ENCODE assay signal across 12 cellular contexts in genomic region chr18:76208632-76209308, GRCh38.
DNase-seq lines count a peak whose midpoint lies in the region; ATAC-seq and TF ChIP-seq lines count a peak whose summit lies in the region.
"Had no signal": no experiment of that assay in that cellular context is flagged by ENCODE, and none has a peak within 500 bp of the region (broad histone marks: within the 10 kb centered on the region; RNA-seq: fewer than 3 reads in every experiment).

No MANE protein-coding gene starts in this region.

- H3K27me3 Mint-ChIP-seq in CD8-positive, alpha-beta memory T cell: peaks cover 0 to 4% of the 10 kb centered on the region in 2 donors
- H3K27me3 Mint-ChIP-seq: activated B cell treated with CpG ODN at 0.5 μM for 24 hours had no signal

- no peak overlapping the region for H3K27ac ChIP-seq in parathyroid adenoma
- no peak overlapping the region for H3K27ac ChIP-seq in CD8-positive, alpha-beta memory T cell (ENCODE audit: low read depth, low read length)

- CTCF ChIA-PET in CD8-positive, alpha-beta memory T cell (lab: Charles Lee): no interaction called here

- H3K9me3 ChIP-seq in parathyroid adenoma (ENCODE audit: control insufficient read depth, low read length): no peaks in the 10 kb centered on the region
- no peaks in the 10 kb centered on the region for H3K9me3 ChIP-seq in CD8-positive, alpha-beta memory T cell (ENCODE audit: low read length)

- TF ChIP-seq CTCF in cardiac fibroblast (IDR thresholded peaks at IDR 0.05; ENCODE audit: low read depth, low read length) (no peak), parathyroid adenoma (IDR thresholded peaks at IDR 0.05) (no peak)

- no peaks in the 10 kb centered on the region for H3K36me3 ChIP-seq in parathyroid adenoma (ENCODE audit: control insufficient read depth, insufficient read depth, low read length)
- no peaks in the 10 kb centered on the region for H3K36me3 ChIP-seq in CD8-positive, alpha-beta memory T cell (ENCODE audit: insufficient read depth, low read length)

- peak overlapping the region; percentile 7 to 22 for H3K4me3 ChIP-seq in cardiac fibroblast (replicated peaks in 1 of 2; ENCODE audit: low read depth in 2 of 2, low read length in 2 of 2)
- H3K4me3 ChIP-seq in parathyroid adenoma (ENCODE audit: low read depth, low read length): no peak overlapping the region
- H3K4me3 ChIP-seq in CD8-positive, alpha-beta memory T cell (ENCODE audit: low read length): no peak overlapping the region

- H2AFZ ChIP-seq in parathyroid adenoma: peak overlapping the region; percentile 33

- H3K27me3 ChIP-seq in parathyroid adenoma (ENCODE audit: control insufficient read depth, insufficient read depth, low read length): no peaks in the 10 kb centered on the region
- no peaks in the 10 kb centered on the region for H3K27me3 ChIP-seq in CD8-positive, alpha-beta memory T cell (ENCODE audit: insufficient read depth, low read length, poor library complexity, severe bottlenecking)

- POLR2A ChIA-PET in CD8-positive, alpha-beta memory T cell (lab: Charles Lee): no interaction called here

- peaks cover 0 to 2% (median 0%) of the 10 kb centered on the region in 3 donors for H3K4me1 Mint-ChIP-seq in CD8-positive, alpha-beta memory T cell
- H3K4me1 Mint-ChIP-seq: activated B cell treated with CpG ODN at 0.5 μM for 24 hours had no signal

- peaks cover 0 to 2% (median 0%) of the 10 kb centered on the region in 5 donors for H3K9me3 Mint-ChIP-seq in CD8-positive, alpha-beta memory T cell
- H3K9me3 Mint-ChIP-seq: activated B cell treated with CpG ODN at 0.5 μM for 24 hours had no signal

- no peaks in the 10 kb centered on the region for H3K36me3 Mint-ChIP-seq in CD8-positive, alpha-beta memory T cell

- peak; percentile 48 for ATAC-seq in HG03342 (IDR thresholded peaks at IDR 0.05; ENCODE audit: unreplicated experiment)
- no peak for ATAC-seq in HG02763 (IDR thresholded peaks at IDR 0.05; ENCODE audit: unreplicated experiment)
- no peak for ATAC-seq in GM19467 (IDR thresholded peaks at IDR 0.05; ENCODE audit: unreplicated experiment)
- ATAC-seq in GM18858 (IDR thresholded peaks at IDR 0.05; ENCODE audit: unreplicated experiment): no peak

- H3K9ac ChIP-seq in parathyroid adenoma: no peak overlapping the region

- peak overlapping the region; percentile 58 for H3K4me2 ChIP-seq in parathyroid adenoma (ENCODE audit: low read length)

- H3K4me1 ChIP-seq in parathyroid adenoma: no peaks in the 10 kb centered on the region
- peaks cover 12% of the 10 kb centered on the region for H3K4me1 ChIP-seq in CD8-positive, alpha-beta memory T cell (ENCODE audit: insufficient read depth, low read length)

- no peaks in the 10 kb centered on the region for H3K79me2 ChIP-seq in parathyroid adenoma

- DNase-seq in EH (ENCODE audit: low read depth) (peak; percentile 4), cardiac fibroblast (ENCODE audit: low read depth in 2 of 2) (no peak)
- DNase-seq in CD8-positive, alpha-beta memory T cell: no peak
- DNase-seq: activated B cell treated with CpG ODN at 0.5 μM for 24 hours; activated naive CD4-positive, alpha-beta T cell treated with anti-CD3 and anti-CD28 coated beads, Interleukin-2, amount 50 U/mL, for 16 hours; DMS79; NCI-H1105 treated with DMSO at 0.1 percent for 48 hours had no signal

- H3K27ac Mint-ChIP-seq in CD8-positive, alpha-beta memory T cell: no peak overlapping the region
- H3K27ac Mint-ChIP-seq: activated B cell treated with CpG ODN at 0.5 μM for 24 hours had no signal

- H3K4me3 Mint-ChIP-seq in CD8-positive, alpha-beta memory T cell: no peak overlapping the region
- H3K4me3 Mint-ChIP-seq: activated B cell treated with CpG ODN at 0.5 μM for 24 hours had no signal

Comparison
In these comparisons a context has a peak if more than half of its experiments do, and no peak if none do; other contexts are left out.
1. H3K4me3 ChIP-seq: peak in cardiac fibroblast (2 of 2); none in parathyroid adenoma (single experiment) and CD8-positive, alpha-beta memory T cell (single experiment).